ENCODE assay signal across 2 cellular contexts in genomic region chr1:113541108-113541507, GRCh38.
TF ChIP-seq lines count a peak whose summit lies in the region.

No MANE protein-coding gene starts in this region.

TF ChIP-seq in SK-N-SH, 30 proteins besides CTCF, POLR2A, EP300 and RAD21 (continued from another document):
- no peak for TF ChIP-seq REST (IDR thresholded peaks at IDR 0.05; ENCODE audit: low read depth, low read length)
- TF ChIP-seq USF2 (IDR thresholded peaks at IDR 0.05; ENCODE audit: borderline replicate concordance, low read depth, low read length): no peak
- TF ChIP-seq JUND (IDR thresholded peaks at IDR 0.05): no peak
- no peak for TF ChIP-seq IRF3 (IDR thresholded peaks at IDR 0.05; ENCODE audit: low read depth, low read length)
- TF ChIP-seq TEAD4 (IDR thresholded peaks at IDR 0.05; ENCODE audit: borderline replicate concordance, insufficient read depth): no peak
- no peak for TF ChIP-seq GATA2 (CRISPR knock-in tag; IDR thresholded peaks at IDR 0.05)
- no peak for TF ChIP-seq NRF1 (IDR thresholded peaks at IDR 0.05; ENCODE audit: low read depth, low read length)
- no peak for TF ChIP-seq GABPA (IDR thresholded peaks at IDR 0.05; ENCODE audit: low read depth)
- no peak for TF ChIP-seq NFIC (IDR thresholded peaks at IDR 0.05; ENCODE audit: borderline replicate concordance)
TF ChIP-seq in SK-N-SH: peak in this region for 0.

TF ChIP-seq in SK-N-SH treated with all-trans-retinoic acid at 6 μM for 48 hours, 23 proteins besides CTCF, POLR2A, EP300 and RAD21 (continued from another document):
- TF ChIP-seq TCF4 (CRISPR knock-in tag; IDR thresholded peaks at IDR 0.05; ENCODE audit: borderline replicate concordance) (no peak), ZFP3 (CRISPR knock-in tag; IDR thresholded peaks at IDR 0.05) (no peak), CREB5 (CRISPR knock-in tag; IDR thresholded peaks at IDR 0.05; ENCODE audit: low read depth) (no peak), PATZ1 (CRISPR knock-in tag; IDR thresholded peaks at IDR 0.05; ENCODE audit: borderline replicate concordance) (no peak), POU6F1 (CRISPR knock-in tag; IDR thresholded peaks at IDR 0.05; ENCODE audit: borderline replicate concordance, low read depth) (no peak), OSR1 (CRISPR knock-in tag; IDR thresholded peaks at IDR 0.05) (no peak), ARNTL (CRISPR knock-in tag; IDR thresholded peaks at IDR 0.05; ENCODE audit: borderline replicate concordance, low read depth) (no peak), ZFP30 (CRISPR knock-in tag; IDR thresholded peaks at IDR 0.05) (no peak), SNAI2 (CRISPR knock-in tag; IDR thresholded peaks at IDR 0.05) (no peak)
